ENCODE assay signal across 2 cellular contexts in the genomic region with DNA sequence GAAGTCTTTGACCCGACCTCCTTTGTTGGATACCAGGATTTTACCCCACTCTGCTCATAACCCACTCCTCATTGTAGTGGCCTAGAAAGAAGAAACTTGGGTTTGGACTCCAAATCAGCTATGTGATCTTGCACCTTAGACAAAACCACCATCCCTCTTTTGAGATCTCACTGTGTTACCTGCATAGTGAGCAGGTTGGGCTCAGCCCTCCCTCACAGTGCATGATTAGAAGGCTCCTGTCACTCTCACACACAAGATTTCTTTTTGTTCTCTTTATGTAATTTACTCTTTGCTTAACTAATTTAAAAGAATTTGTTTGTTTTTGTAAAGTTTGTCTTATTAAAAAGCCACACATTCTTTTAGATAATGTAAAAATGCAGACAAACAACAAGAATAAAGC.
TF ChIP-seq lines count a peak whose summit lies in the region.

No MANE protein-coding gene starts in this region.

TF ChIP-seq in GM23338, 12 proteins besides CTCF, POLR2A, EP300 and RAD21 (continues in another document):
- TF ChIP-seq, protein P1, sequence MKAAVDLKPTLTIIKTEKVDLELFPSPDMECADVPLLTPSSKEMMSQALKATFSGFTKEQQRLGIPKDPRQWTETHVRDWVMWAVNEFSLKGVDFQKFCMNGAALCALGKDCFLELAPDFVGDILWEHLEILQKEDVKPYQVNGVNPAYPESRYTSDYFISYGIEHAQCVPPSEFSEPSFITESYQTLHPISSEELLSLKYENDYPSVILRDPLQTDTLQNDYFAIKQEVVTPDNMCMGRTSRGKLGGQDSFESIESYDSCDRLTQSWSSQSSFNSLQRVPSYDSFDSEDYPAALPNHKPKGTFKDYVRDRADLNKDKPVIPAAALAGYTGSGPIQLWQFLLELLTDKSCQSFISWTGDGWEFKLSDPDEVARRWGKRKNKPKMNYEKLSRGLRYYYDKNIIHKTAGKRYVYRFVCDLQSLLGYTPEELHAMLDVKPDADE (IDR thresholded peaks at IDR 0.05): no peak
- TF ChIP-seq JUNB (IDR thresholded peaks at IDR 0.05; ENCODE audit: unreplicated experiment) (no peak), STAT1 (IDR thresholded peaks at IDR 0.05; ENCODE audit: unreplicated experiment) (no peak), EZH2phosphoT487 (IDR thresholded peaks at IDR 0.05; ENCODE audit: unreplicated experiment) (no peak), POLR2AphosphoS5 (IDR thresholded peaks at IDR 0.05; ENCODE audit: low read depth) (no peak), EZH2 (IDR thresholded peaks at IDR 0.05; ENCODE audit: low read depth, unreplicated experiment) (no peak), ZNF114 (CRISPR knock-in tag; IDR thresholded peaks at IDR 0.05) (no peak), NANOG (IDR thresholded peaks at IDR 0.05; ENCODE audit: borderline replicate concordance) (no peak), ZNF331 (CRISPR knock-in tag; IDR thresholded peaks at IDR 0.05; ENCODE audit: low read depth) (no peak), CREB1 (CRISPR knock-in tag; IDR thresholded peaks at IDR 0.05; ENCODE audit: low read depth) (no peak)
- TF ChIP-seq, protein P2, sequence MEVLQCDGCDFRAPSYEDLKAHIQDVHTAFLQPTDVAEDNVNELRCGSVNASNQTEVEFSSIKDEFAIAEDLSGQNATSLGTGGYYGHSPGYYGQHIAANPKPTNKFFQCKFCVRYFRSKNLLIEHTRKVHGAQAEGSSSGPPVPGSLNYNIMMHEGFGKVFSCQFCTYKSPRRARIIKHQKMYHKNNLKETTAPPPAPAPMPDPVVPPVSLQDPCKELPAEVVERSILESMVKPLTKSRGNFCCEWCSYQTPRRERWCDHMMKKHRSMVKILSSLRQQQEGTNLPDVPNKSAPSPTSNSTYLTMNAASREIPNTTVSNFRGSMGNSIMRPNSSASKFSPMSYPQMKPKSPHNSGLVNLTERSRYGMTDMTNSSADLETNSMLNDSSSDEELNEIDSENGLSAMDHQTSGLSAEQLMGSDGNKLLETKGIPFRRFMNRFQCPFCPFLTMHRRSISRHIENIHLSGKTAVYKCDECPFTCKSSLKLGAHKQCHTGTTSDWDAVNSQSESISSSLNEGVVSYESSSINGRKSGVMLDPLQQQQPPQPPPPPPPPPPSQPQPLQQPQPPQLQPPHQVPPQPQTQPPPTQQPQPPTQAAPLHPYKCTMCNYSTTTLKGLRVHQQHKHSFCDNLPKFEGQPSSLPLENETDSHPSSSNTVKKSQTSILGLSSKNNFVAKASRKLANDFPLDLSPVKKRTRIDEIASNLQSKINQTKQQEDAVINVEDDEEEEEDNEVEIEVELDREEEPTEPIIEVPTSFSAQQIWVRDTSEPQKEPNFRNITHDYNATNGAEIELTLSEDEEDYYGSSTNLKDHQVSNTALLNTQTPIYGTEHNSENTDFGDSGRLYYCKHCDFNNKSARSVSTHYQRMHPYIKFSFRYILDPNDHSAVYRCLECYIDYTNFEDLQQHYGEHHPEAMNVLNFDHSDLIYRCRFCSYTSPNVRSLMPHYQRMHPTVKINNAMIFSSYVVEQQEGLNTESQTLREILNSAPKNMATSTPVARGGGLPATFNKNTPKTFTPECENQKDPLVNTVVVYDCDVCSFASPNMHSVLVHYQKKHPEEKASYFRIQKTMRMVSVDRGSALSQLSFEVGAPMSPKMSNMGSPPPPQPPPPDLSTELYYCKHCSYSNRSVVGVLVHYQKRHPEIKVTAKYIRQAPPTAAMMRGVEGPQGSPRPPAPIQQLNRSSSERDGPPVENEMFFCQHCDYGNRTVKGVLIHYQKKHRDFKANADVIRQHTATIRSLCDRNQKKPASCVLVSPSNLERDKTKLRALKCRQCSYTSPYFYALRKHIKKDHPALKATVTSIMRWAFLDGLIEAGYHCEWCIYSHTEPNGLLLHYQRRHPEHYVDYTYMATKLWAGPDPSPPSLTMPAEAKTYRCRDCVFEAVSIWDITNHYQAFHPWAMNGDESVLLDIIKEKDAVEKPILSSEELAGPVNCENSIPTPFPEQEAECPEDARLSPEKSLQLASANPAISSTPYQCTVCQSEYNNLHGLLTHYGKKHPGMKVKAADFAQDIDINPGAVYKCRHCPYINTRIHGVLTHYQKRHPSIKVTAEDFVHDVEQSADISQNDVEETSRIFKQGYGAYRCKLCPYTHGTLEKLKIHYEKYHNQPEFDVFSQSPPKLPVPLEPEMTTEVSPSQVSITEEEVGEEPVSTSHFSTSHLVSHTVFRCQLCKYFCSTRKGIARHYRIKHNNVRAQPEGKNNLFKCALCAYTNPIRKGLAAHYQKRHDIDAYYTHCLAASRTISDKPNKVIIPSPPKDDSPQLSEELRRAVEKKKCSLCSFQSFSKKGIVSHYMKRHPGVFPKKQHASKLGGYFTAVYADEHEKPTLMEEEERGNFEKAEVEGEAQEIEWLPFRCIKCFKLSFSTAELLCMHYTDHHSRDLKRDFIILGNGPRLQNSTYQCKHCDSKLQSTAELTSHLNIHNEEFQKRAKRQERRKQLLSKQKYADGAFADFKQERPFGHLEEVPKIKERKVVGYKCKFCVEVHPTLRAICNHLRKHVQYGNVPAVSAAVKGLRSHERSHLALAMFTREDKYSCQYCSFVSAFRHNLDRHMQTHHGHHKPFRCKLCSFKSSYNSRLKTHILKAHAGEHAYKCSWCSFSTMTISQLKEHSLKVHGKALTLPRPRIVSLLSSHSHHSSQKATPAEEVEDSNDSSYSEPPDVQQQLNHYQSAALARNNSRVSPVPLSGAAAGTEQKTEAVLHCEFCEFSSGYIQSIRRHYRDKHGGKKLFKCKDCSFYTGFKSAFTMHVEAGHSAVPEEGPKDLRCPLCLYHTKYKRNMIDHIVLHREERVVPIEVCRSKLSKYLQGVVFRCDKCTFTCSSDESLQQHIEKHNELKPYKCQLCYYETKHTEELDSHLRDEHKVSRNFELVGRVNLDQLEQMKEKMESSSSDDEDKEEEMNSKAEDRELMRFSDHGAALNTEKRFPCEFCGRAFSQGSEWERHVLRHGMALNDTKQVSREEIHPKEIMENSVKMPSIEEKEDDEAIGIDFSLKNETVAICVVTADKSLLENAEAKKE (CRISPR knock-in tag; IDR thresholded peaks at IDR 0.05): no peak

TF ChIP-seq in IMR-90, 13 proteins besides CTCF, POLR2A, EP300 and RAD21:
- TF ChIP-seq MXI1 (IDR thresholded peaks at IDR 0.05; ENCODE audit: borderline replicate concordance, low read depth, low read length) (no peak), FOS (IDR thresholded peaks at IDR 0.05; ENCODE audit: low read depth, low read length) (no peak), RFX5 (IDR thresholded peaks at IDR 0.05; ENCODE audit: low read depth, low read length) (no peak), CHD1 (IDR thresholded peaks at IDR 0.05; ENCODE audit: low read depth, low read length) (no peak), SMC3 (IDR thresholded peaks at IDR 0.05; ENCODE audit: low read depth, low read length) (no peak), MAFK (IDR thresholded peaks at IDR 0.05; ENCODE audit: low read depth, low read length) (no peak)
- TF ChIP-seq, protein P3, sequence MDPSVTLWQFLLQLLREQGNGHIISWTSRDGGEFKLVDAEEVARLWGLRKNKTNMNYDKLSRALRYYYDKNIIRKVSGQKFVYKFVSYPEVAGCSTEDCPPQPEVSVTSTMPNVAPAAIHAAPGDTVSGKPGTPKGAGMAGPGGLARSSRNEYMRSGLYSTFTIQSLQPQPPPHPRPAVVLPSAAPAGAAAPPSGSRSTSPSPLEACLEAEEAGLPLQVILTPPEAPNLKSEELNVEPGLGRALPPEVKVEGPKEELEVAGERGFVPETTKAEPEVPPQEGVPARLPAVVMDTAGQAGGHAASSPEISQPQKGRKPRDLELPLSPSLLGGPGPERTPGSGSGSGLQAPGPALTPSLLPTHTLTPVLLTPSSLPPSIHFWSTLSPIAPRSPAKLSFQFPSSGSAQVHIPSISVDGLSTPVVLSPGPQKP (IDR thresholded peaks at IDR 0.05; ENCODE audit: borderline replicate concordance, low read depth, low read length): no peak
TF ChIP-seq in IMR-90: peak in this region for 0.
